In genomic region chr2:11494310-11494709, GRCh38 we compare ENCODE assay signal across 8 cellular contexts. TPM values are rescaled to one million over a fixed set of nuclear protein-coding genes. Genes with fewer than 3 reads are reported as not detected.
"Had no signal": no experiment of that assay in that cellular context is flagged by ENCODE, and none has a peak within 500 bp of the region (broad histone marks: within the 10 kb centered on the region; RNA-seq: fewer than 3 reads in every experiment).

No MANE protein-coding gene starts in this region.

- H3K4me2 ChIP-seq: GM23338 had no signal

- FAIRE-seq: H1, H54, HTR-8/SVneo had no signal

- DNase-seq: H9, HCEC 1CT had no signal

- ATAC-seq: GM23338 had no signal

- H3K4me3 ChIP-seq: GM23338 had no signal

- H2AFZ ChIP-seq: GM23338 had no signal

RNA-seq across cellular contexts. Expression of gene GREB1, which starts 39.5 kb away (rescaled TPM):
- total RNA-seq: HT-29 had no signal
- polyA plus RNA-seq: IgD-negative memory B cell had no signal
